In genomic region chr12:26719852-26720251, GRCh38 we compare ENCODE assay signal across 17 cellular contexts.
A peak's percentile ranks its signal among the peaks of the same experiment; 100 is the strongest.
DNase-seq lines count a peak whose midpoint lies in the region; ATAC-seq, FAIRE-seq and TF ChIP-seq lines count a peak whose summit lies in the region.
"Had no signal": no experiment of that assay in that cellular context is flagged by ENCODE, and none has a peak within 500 bp of the region (broad histone marks: within the 10 kb centered on the region; RNA-seq: fewer than 3 reads in every experiment).

No MANE protein-coding gene starts in this region.

- peaks cover 21% of the 10 kb centered on the region for H3K36me3 ChIP-seq in OCI-LY1 (ENCODE audit: insufficient read depth, low read length)
- H3K36me3 ChIP-seq in heart left ventricle = peaks cover 0 to 26% (median 11%) of the 10 kb centered on the region in 9 donors
- H3K36me3 ChIP-seq: uterus had no signal

- no peaks in the 10 kb centered on the region for H3F3A ChIP-seq in OCI-LY1 (ENCODE audit: insufficient read depth, low read length)

- H3K4me1 Mint-ChIP-seq in chondrocyte (ENCODE audit: low read depth) (peaks cover 29% of the 10 kb centered on the region), neural crest cell (peaks cover 6% of the 10 kb centered on the region)

- H3K9ac ChIP-seq in OCI-LY1 (ENCODE audit: low read length) = no peak overlapping the region

- no peaks in the 10 kb centered on the region for H3K79me2 ChIP-seq in OCI-LY1 (ENCODE audit: insufficient read depth, low read length)

- no peaks in the 10 kb centered on the region for H4K20me1 ChIP-seq in OCI-LY1 (ENCODE audit: insufficient read depth, low read length)

- H3K36me3 Mint-ChIP-seq in chondrocyte (ENCODE audit: low read depth) (peaks cover under 1% of the 10 kb centered on the region), neural crest cell (ENCODE audit: low read depth) (no peaks in the 10 kb centered on the region)

- ATAC-seq in Right ventricle myocardium superior (ENCODE audit: poor library complexity) = no peak
- no peak for ATAC-seq in heart left ventricle
- ATAC-seq: CD8-positive, alpha-beta T cell; naive thymus-derived CD8-positive, alpha-beta T cell had no signal

- H3K27me3 Mint-ChIP-seq in chondrocyte (ENCODE audit: low read depth) = no peaks in the 10 kb centered on the region
- no peaks in the 10 kb centered on the region for H3K27me3 Mint-ChIP-seq in neural crest cell (ENCODE audit: low read depth)
- H3K27me3 Mint-ChIP-seq: activated CD4-positive, alpha-beta memory T cell treated with anti-CD3 and anti-CD28 coated beads for 36 hours; naive thymus-derived CD8-positive, alpha-beta T cell; stimulated activated naive B cell treated with anti-CD40 and anti-IgM and Interleukin-4, amounts not matched to agents 10 μg/mL and 1 μg/mL and 100 μg/mL, for 72 hours had no signal

- TF ChIP-seq POLR2A in heart left ventricle (IDR thresholded peaks at IDR 0.05) = no peak

- no peak overlapping the region for H3K27ac Mint-ChIP-seq in chondrocyte (ENCODE audit: unreplicated experiment)
- H3K27ac Mint-ChIP-seq in neural crest cell (ENCODE audit: unreplicated experiment) = no peak overlapping the region
- H3K27ac Mint-ChIP-seq: activated CD4-positive, alpha-beta memory T cell treated with anti-CD3 and anti-CD28 coated beads for 36 hours; CD8-positive, alpha-beta T cell; stimulated activated naive B cell treated with anti-CD40 and anti-IgM and Interleukin-4, amounts not matched to agents 10 μg/mL and 1 μg/mL and 100 μg/mL, for 72 hours had no signal

- peak; percentile 14 for TF ChIP-seq CTCF in OCI-LY1 (IDR thresholded peaks at IDR 0.05; ENCODE audit: low read length)
- peak; percentile 59 for TF ChIP-seq CTCF in chondrocyte (IDR thresholded peaks at IDR 0.05)
- TF ChIP-seq CTCF in neural crest cell (conservative IDR thresholded peaks at IDR 0.05) = peak; percentile 53
- no peak for TF ChIP-seq CTCF in heart left ventricle (IDR thresholded peaks at IDR 0.05)

- H3K27ac ChIP-seq in OCI-LY1 (ENCODE audit: low read depth, low read length, poor library complexity, severe bottlenecking) (no peak overlapping the region), heart left ventricle (no peak overlapping the region)
- H3K27ac ChIP-seq: left ventricle myocardium inferior, uterus had no signal

- FAIRE-seq in G401.6 (lab: Jason Lieb, UNC) = peak; percentile 93

- no peaks in the 10 kb centered on the region for H3K9me3 ChIP-seq in OCI-LY1 (ENCODE audit: low read length)
- H3K9me3 ChIP-seq in heart left ventricle = no peaks in the 10 kb centered on the region
- H3K9me3 ChIP-seq: left ventricle myocardium inferior, uterus had no signal

- H3K27me3 ChIP-seq in OCI-LY1 (ENCODE audit: insufficient read depth, low read length) (no peaks in the 10 kb centered on the region), heart left ventricle (no peaks in the 10 kb centered on the region)
- H3K27me3 ChIP-seq: uterus had no signal

- no peak overlapping the region for H2AFZ ChIP-seq in OCI-LY1 (ENCODE audit: low read length)

- no peak overlapping the region for H3K4me2 ChIP-seq in OCI-LY1 (ENCODE audit: low read length)

- H3K9me3 Mint-ChIP-seq in chondrocyte (ENCODE audit: low read depth) (no peaks in the 10 kb centered on the region), neural crest cell (no peaks in the 10 kb centered on the region)
- H3K9me3 Mint-ChIP-seq: activated CD4-positive, alpha-beta memory T cell treated with anti-CD3 and anti-CD28 coated beads for 36 hours; CD8-positive, alpha-beta T cell; naive thymus-derived CD8-positive, alpha-beta T cell; stimulated activated naive B cell treated with anti-CD40 and anti-IgM and Interleukin-4, amounts not matched to agents 10 μg/mL and 1 μg/mL and 100 μg/mL, for 72 hours had no signal

- WGBS in heart left ventricle, 4 donors = 93 to 100% (median 96%) methylated on average over 1 of the region's 1 CpG

- H3K4me1 ChIP-seq in OCI-LY1 (ENCODE audit: insufficient read depth, low read length, severe bottlenecking) (peaks cover 16% of the 10 kb centered on the region), heart left ventricle (peaks cover 0 to 24% (median 12%) of the 10 kb centered on the region in 12 donors)
- H3K4me1 ChIP-seq: uterus had no signal

- H3K4me3 ChIP-seq in OCI-LY1 (ENCODE audit: low read depth, low read length, poor library complexity, severe bottlenecking) (no peak overlapping the region), heart left ventricle (no peak overlapping the region)
- H3K4me3 ChIP-seq: left ventricle myocardium inferior, uterus had no signal

- DNase-seq in chondrocyte (ENCODE audit: low spot score) (no peak), neural crest cell (ENCODE audit: low read depth, low spot score) (no peak), Right ventricle myocardium superior (no peak), heart left ventricle (no peak), globus pallidus (ENCODE audit: low spot score) (no peak), middle frontal gyrus (ENCODE audit: extremely low spot score, low spot score) (no peak)
- DNase-seq: activated CD4-positive, alpha-beta memory T cell treated with anti-CD3 and anti-CD28 coated beads for 36 hours; CD8-positive, alpha-beta T cell; left ventricle myocardium inferior; naive thymus-derived CD8-positive, alpha-beta T cell; NCI-H2029 treated with DMSO at 0.1 percent for 48 hours; NCI-H748 treated with DMSO at 0.1 percent for 48 hours; stimulated activated naive B cell treated with anti-CD40 and anti-IgM and Interleukin-4, amounts not matched to agents 10 μg/mL and 1 μg/mL and 100 μg/mL, for 72 hours; T-helper 9 cell; uterus had no signal

- no peaks in the 10 kb centered on the region for H3K9me2 ChIP-seq in OCI-LY1 (ENCODE audit: low read depth, low read length)

- intact Hi-C loops in Right ventricle myocardium superior (cut with DNase I) (no loop called here), heart left ventricle (cut with DNase I) (loop anchor here in 3 of 10 donors (5.0 to 10.0 kb wide), 2 partner anchors 112 to 115 kb away; partner anchors contain the start of gene ITPR2 (in 3 of the 3))

- H3K4me3 Mint-ChIP-seq in chondrocyte (ENCODE audit: unreplicated experiment) = no peak overlapping the region
- H3K4me3 Mint-ChIP-seq in neural crest cell = no peak overlapping the region
- H3K4me3 Mint-ChIP-seq: activated CD4-positive, alpha-beta memory T cell treated with anti-CD3 and anti-CD28 coated beads for 36 hours; CD8-positive, alpha-beta T cell; naive thymus-derived CD8-positive, alpha-beta T cell; stimulated activated naive B cell treated with anti-CD40 and anti-IgM and Interleukin-4, amounts not matched to agents 10 μg/mL and 1 μg/mL and 100 μg/mL, for 72 hours had no signal

Comparison
In these comparisons a context has a peak if more than half of its experiments do, and no peak if none do; other contexts are left out.
1. CTCF ChIP-seq: peak in OCI-LY1 (single experiment), chondrocyte (single experiment) and neural crest cell (single experiment); none in heart left ventricle (0 of 12).